1 cellular context compared by ENCODE assay signal in genomic region chr17:80209765-80210164, GRCh38.
A peak's percentile ranks its signal among the peaks of the same experiment; 100 is the strongest.
TF ChIP-seq lines count a peak whose summit lies in the region.

No MANE protein-coding gene starts in this region.

TF ChIP-seq in K562, 482 proteins besides CTCF, POLR2A, EP300 and RAD21:
- TF ChIP-seq ZC3H4 (CRISPR knock-in tag; IDR thresholded peaks at IDR 0.05; ENCODE audit: borderline replicate concordance) (no peak), RBFOX2 (IDR thresholded peaks at IDR 0.05; ENCODE audit: low read depth, low read length) (0 out of 2 replicates have a peak, but pooled peaks have one; percentile 6)
